ENCODE assay signal across 20 cellular contexts in the genomic region with DNA sequence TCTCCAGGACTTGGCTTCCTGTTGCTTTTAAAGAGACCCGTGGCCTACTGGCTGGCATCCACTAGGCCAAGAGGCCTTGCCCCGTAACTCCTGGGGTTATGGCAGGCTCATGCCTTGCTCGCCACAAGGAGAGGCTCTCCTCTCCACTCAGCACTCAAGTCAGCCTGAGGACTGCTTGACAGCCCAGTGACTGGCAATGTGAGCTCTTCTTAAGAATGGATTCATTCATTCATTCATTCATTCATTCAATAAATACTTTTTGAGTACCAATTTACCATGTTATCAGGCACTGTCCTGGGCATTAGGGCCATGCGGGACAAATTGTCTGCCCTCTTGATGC. TPM values are rescaled to one million over a fixed set of nuclear protein-coding genes. Genes with fewer than 3 reads are reported as not detected.
A peak's percentile ranks its signal among the peaks of the same experiment; 100 is the strongest.
DNase-seq lines count a peak whose midpoint lies in the region; ATAC-seq, FAIRE-seq and TF ChIP-seq lines count a peak whose summit lies in the region.
"Had no signal": no experiment of that assay in that cellular context is flagged by ENCODE, and none has a peak within 500 bp of the region (broad histone marks: within the 10 kb centered on the region; RNA-seq: fewer than 3 reads in every experiment).

No MANE protein-coding gene starts in this region.

- intact Hi-C loops in activated B cell treated with CpG ODN at 0.5 μM for 24 hours (cut with micrococcal nuclease) = loop anchor here (2.0 kb wide), 1 partner anchor 191 kb away; no protein-coding TSS in a partner anchor

- POLR2A ChIA-PET in activated B cell treated with CpG ODN at 0.5 μM for 24 hours (lab: Charles Lee) = interaction anchor here (0.6 kb wide), 1 partner anchor 401 kb away, joined by 4 read pairs; no protein-coding TSS in a partner anchor

- no peaks in the 10 kb centered on the region for H3K79me2 ChIP-seq in fibroblast of lung (ENCODE audit: control insufficient read depth, insufficient read depth, low read length)

- no peaks in the 10 kb centered on the region for H3K36me3 Mint-ChIP-seq in activated T-cell treated with anti-CD3 and anti-CD28 coated beads, Interleukin-2, amount 50 U/mL, for 72 hours (ENCODE audit: insufficient read depth in 2 of 2)
- no peaks in the 10 kb centered on the region for H3K36me3 Mint-ChIP-seq in activated B cell treated with CpG ODN at 0.5 μM for 24 hours (ENCODE audit: low read depth)
- H3K36me3 Mint-ChIP-seq: CD8-positive, alpha-beta T cell; mesothelial cell of epicardium had no signal

- no peak overlapping the region for H3K9ac ChIP-seq in fibroblast of lung (ENCODE audit: insufficient read depth, low read length)

- no peak for DNase-seq in activated T-cell treated with anti-CD3 and anti-CD28 coated beads, Interleukin-2, amount 50 U/mL, for 72 hours
- DNase-seq in activated T-cell treated with anti-CD3 and anti-CD28 coated beads for 4 hours (no peak), activated B cell treated with CpG ODN at 0.5 μM for 24 hours (no peak), fibroblast of lung (ENCODE audit: low read depth in 2 of 2) (no peak), midbrain (lab: John Stamatoyannopoulos, UW) (no peak), frontal cortex (ENCODE audit: low spot score in 2 of 2) (no peak), NCI-H2227 treated with DMSO at 0.1 percent for 48 hours (lab: John Stamatoyannopoulos, UW) (no peak), NCI-H1694 (lab: John Stamatoyannopoulos, UW) (no peak)
- DNase-seq: ACHN; activated naive CD4-positive, alpha-beta T cell; aorta; DND-41; NCI-H146; stimulated activated CD4-positive, alpha-beta T cell treated with anti-CD3 and anti-CD28 coated beads, Interleukin-12 subunit alpha, Interleukin-12 subunit beta, amount 100 ng/mL, for 4 hours had no signal

- FAIRE-seq in frontal cortex (lab: Jason Lieb, UNC) = no peak

- CTCF ChIA-PET in activated B cell treated with CpG ODN at 0.5 μM for 24 hours (lab: Charles Lee) = interaction anchor here (0.6 to 1.8 kb wide), 2 partner anchors 33 to 81 kb away, joined by 3 to 6 read pairs; no protein-coding TSS in a partner anchor

- H2AFZ ChIP-seq in fibroblast of lung (ENCODE audit: low read length) = no peak overlapping the region

- no peak for ATAC-seq in activated T-cell treated with anti-CD3 and anti-CD28 coated beads, Interleukin-2, amount 50 U/mL, for 72 hours (replicated peaks in 1 of 2)
- ATAC-seq in activated B cell treated with CpG ODN at 0.5 μM for 24 hours (ENCODE audit: low read depth) = no peak
- ATAC-seq: activated CD8-positive, alpha-beta memory T cell treated with anti-CD3 and anti-CD28 coated beads, Interleukin-2, amount 10 ng/mL, durations not matched to agents 7 days and 5 days; CD8-positive, alpha-beta T cell had no signal

- no peak overlapping the region for H3K27ac Mint-ChIP-seq in activated T-cell treated with anti-CD3 and anti-CD28 coated beads, Interleukin-2, amount 50 U/mL, for 72 hours
- no peak overlapping the region for H3K27ac Mint-ChIP-seq in activated B cell treated with CpG ODN at 0.5 μM for 24 hours
- H3K27ac Mint-ChIP-seq: activated CD8-positive, alpha-beta memory T cell treated with anti-CD3 and anti-CD28 coated beads, Interleukin-2, amount 10 ng/mL, durations not matched to agents 7 days and 5 days; CD8-positive, alpha-beta T cell; mesothelial cell of epicardium had no signal

- H3K9me3 ChIP-seq in fibroblast of lung (ENCODE audit: control insufficient read depth, insufficient read depth, low read depth, low read length) = no peaks in the 10 kb centered on the region
- H3K9me3 ChIP-seq: tibial nerve had no signal

- H3K4me1 Mint-ChIP-seq in activated T-cell treated with anti-CD3 and anti-CD28 coated beads, Interleukin-2, amount 50 U/mL, for 72 hours (ENCODE audit: low read depth) = peaks cover 76% of the 10 kb centered on the region
- peaks cover 65% of the 10 kb centered on the region for H3K4me1 Mint-ChIP-seq in activated B cell treated with CpG ODN at 0.5 μM for 24 hours
- H3K4me1 Mint-ChIP-seq: mesothelial cell of epicardium had no signal

- TF ChIP-seq CTCF in activated B cell treated with CpG ODN at 0.5 μM for 24 hours (IDR thresholded peaks at IDR 0.05) (no peak), fibroblast of lung (conservative IDR thresholded peaks at IDR 0.05 in 1 of 2, IDR thresholded peaks at IDR 0.05 in 1 of 2; ENCODE audit: low read depth in 1 of 2, low read length in 2 of 2) (no peak)

- peak overlapping the region; percentile 92 for H3K27ac ChIP-seq in fibroblast of lung (ENCODE audit: insufficient read depth, low read length)
- H3K27ac ChIP-seq: tibial nerve had no signal

- no peaks in the 10 kb centered on the region for H3K27me3 ChIP-seq in fibroblast of lung (ENCODE audit: control insufficient read depth, insufficient read depth, low read length)
- H3K27me3 ChIP-seq: tibial nerve had no signal

- peaks cover 9% of the 10 kb centered on the region for H3K27me3 Mint-ChIP-seq in activated T-cell treated with anti-CD3 and anti-CD28 coated beads, Interleukin-2, amount 50 U/mL, for 72 hours (ENCODE audit: low read depth)
- H3K27me3 Mint-ChIP-seq in activated B cell treated with CpG ODN at 0.5 μM for 24 hours = no peaks in the 10 kb centered on the region
- H3K27me3 Mint-ChIP-seq: activated CD8-positive, alpha-beta memory T cell treated with anti-CD3 and anti-CD28 coated beads, Interleukin-2, amount 10 ng/mL, durations not matched to agents 7 days and 5 days had no signal

- H3K4me3 Mint-ChIP-seq in activated T-cell treated with anti-CD3 and anti-CD28 coated beads, Interleukin-2, amount 50 U/mL, for 72 hours = peak overlapping the region; percentile 25 to 42
- H3K4me3 Mint-ChIP-seq in activated B cell treated with CpG ODN at 0.5 μM for 24 hours = peak overlapping the region; percentile 51
- H3K4me3 Mint-ChIP-seq: activated CD8-positive, alpha-beta memory T cell treated with anti-CD3 and anti-CD28 coated beads, Interleukin-2, amount 10 ng/mL, durations not matched to agents 7 days and 5 days; CD8-positive, alpha-beta T cell; mesothelial cell of epicardium had no signal

- H3K36me3 ChIP-seq in fibroblast of lung (ENCODE audit: control insufficient read depth, insufficient read depth, low read length) = no peaks in the 10 kb centered on the region
- H3K36me3 ChIP-seq: tibial nerve had no signal

- H3K4me3 ChIP-seq in fibroblast of lung (replicated peaks in 1 of 4; ENCODE audit: control extremely low read depth in 1 of 4, insufficient read depth in 1 of 4, low read depth in 3 of 4, low read length in 4 of 4) = no peak overlapping the region
- H3K4me3 ChIP-seq: tibial nerve had no signal

- peaks cover 20% of the 10 kb centered on the region for H3K4me1 ChIP-seq in fibroblast of lung (ENCODE audit: control insufficient read depth, extremely low read depth, insufficient read depth, low read length)
- H3K4me1 ChIP-seq: tibial nerve had no signal

- no peaks in the 10 kb centered on the region for H4K20me1 ChIP-seq in fibroblast of lung (ENCODE audit: control insufficient read depth, extremely low read depth, insufficient read depth, low read length)

- peaks cover 0 to 6% of the 10 kb centered on the region in 2 donors for H3K9me3 Mint-ChIP-seq in activated T-cell treated with anti-CD3 and anti-CD28 coated beads, Interleukin-2, amount 50 U/mL, for 72 hours
- no peaks in the 10 kb centered on the region for H3K9me3 Mint-ChIP-seq in activated B cell treated with CpG ODN at 0.5 μM for 24 hours
- H3K9me3 Mint-ChIP-seq: CD8-positive, alpha-beta T cell; mesothelial cell of epicardium had no signal

- H3K4me2 ChIP-seq in fibroblast of lung (ENCODE audit: extremely low read depth, insufficient read depth, low read length) = no peak overlapping the region

RNA-seq across cellular contexts. Expression of gene CSF2, which starts 22.1 kb away (rescaled TPM):
- 10 to 100 TPM; 31.1 to 50.7 TPM for total RNA-seq in activated T-cell treated with anti-CD3 and anti-CD28 coated beads, Interleukin-2, amount 50 U/mL, for 72 hours
- total RNA-seq in activated B cell treated with CpG ODN at 0.5 μM for 24 hours (0.29 TPM in 1 of 2 replicates, not detected in the other), fibroblast of lung (0.51 and 0.66 TPM in 2 replicates), frontal cortex (not detected)
- 0.09 and 0.71 TPM in 2 replicates for polyA plus RNA-seq in fibroblast of lung
- 0.17 and 0.56 TPM in 2 replicates for polyA plus RNA-seq in fibroblast of lung (2012)
- not detected in 2 replicates for polyA minus RNA-seq in fibroblast of lung (ENCODE audit: low replicate concordance)
- total RNA-seq: mesothelial cell of epicardium, tibial nerve had no signal
- polyA plus RNA-seq: aorta had no signal

RNA-seq across cellular contexts. Expression of gene IL3, which starts 35.3 kb away (rescaled TPM):
- total RNA-seq in activated T-cell treated with anti-CD3 and anti-CD28 coated beads, Interleukin-2, amount 50 U/mL, for 72 hours = 1 to 10 TPM; 6.2 to 8.9 TPM
- total RNA-seq in activated B cell treated with CpG ODN at 0.5 μM for 24 hours (not detected in 2 replicates), fibroblast of lung (not detected in 2 replicates), frontal cortex (not detected)
- polyA plus RNA-seq in fibroblast of lung = not detected in 2 replicates
- polyA plus RNA-seq in fibroblast of lung (2012) = not detected in 2 replicates
- polyA minus RNA-seq in fibroblast of lung (ENCODE audit: low replicate concordance) = not detected in 2 replicates
- total RNA-seq: aorta; CD8-positive, alpha-beta T cell; fibroblast of villous mesenchyme; mesothelial cell of epicardium; renal cortical epithelial cell; tibial nerve had no signal
- polyA plus RNA-seq: aorta had no signal

Comparison
In these comparisons a context has a peak if more than half of its experiments do, and no peak if none do; other contexts are left out.
1. RNA of gene CSF2, which starts 22.1 kb away (total RNA-seq): 31.1 to 50.7 TPM in activated T-cell treated with anti-CD3 and anti-CD28 coated beads, Interleukin-2, amount 50 U/mL, for 72 hours; 0.51 to 0.66 TPM in fibroblast of lung, 0.29 TPM in activated B cell treated with CpG ODN at 0.5 μM for 24 hours and not detected in frontal cortex (single experiment); every median in the first group is over 10 times any median in the second.